Comparison of ENCODE assay signal across 8 cellular contexts in the genomic region with DNA sequence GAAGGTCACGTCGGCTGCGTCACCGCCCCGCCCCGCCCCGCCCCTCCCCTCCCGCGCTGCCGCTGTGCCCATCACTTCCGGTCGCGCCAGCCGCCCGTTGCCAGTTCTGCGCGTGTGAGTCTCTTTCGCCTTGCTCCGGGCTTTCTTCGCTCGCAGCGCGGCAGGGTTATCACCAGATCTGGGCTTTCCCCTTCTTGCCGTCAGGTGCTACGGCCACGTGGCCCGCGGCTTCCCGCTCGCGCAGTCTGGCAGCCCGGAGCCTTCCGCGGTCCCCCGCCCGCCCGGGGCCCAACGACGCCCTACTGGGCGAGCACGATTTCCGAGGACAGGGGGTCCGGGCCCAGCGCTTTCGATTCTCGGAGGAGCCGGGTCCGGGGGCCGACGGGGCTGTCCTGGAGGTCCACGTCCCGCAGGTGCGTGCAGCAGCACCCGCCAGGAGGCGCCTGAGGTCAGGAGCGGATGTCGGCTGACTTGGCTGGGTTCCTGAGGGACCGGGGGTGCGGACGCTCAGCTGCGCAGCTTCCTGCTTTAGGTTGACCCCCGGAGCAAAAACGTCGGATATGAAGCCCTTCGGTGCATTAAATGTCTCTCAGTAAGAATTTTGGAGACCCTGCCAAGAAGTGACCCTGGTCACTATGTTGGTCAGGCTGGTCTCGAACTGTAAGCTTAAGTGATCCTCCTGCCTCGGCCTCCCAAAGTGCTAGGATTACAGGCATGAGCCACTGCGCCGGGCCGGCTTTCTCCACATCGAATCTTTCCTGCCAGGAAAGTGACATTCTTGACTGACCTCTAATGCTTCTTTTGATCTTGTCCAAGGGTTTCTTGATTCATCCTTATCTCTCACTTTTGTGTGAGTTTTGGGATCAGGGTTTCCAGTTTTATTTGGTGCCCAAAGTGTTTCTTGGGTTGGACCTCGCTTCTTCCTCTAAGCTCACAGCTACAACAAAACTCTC. TPM values are rescaled to one million over a fixed set of nuclear protein-coding genes. Genes with fewer than 3 reads are reported as not detected.
DNase-seq lines count a peak whose midpoint lies in the region; ATAC-seq and TF ChIP-seq lines count a peak whose summit lies in the region.

A gene with protein sequence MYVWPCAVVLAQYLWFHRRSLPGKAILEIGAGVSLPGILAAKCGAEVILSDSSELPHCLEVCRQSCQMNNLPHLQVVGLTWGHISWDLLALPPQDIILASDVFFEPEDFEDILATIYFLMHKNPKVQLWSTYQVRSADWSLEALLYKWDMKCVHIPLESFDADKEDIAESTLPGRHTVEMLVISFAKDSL (plus strand): TSS at position 74 of the 953 bp plus-strand sequence. CDS start 2,872 bp downstream, outside the sequence.

- peak; percentile 70 to 78 for DNase-seq in NCI-H524 (lab: John Stamatoyannopoulos, UW)
- DNase-seq in NCI-H524 treated with DMSO at 0.1 percent for 48 hours (lab: John Stamatoyannopoulos, UW), result no peak
- peak; percentile 22 for DNase-seq in NCI-H1436 treated with DMSO at 0.1 percent for 48 hours (lab: John Stamatoyannopoulos, UW)
- peak; percentile 89 for DNase-seq in activated CD4-positive, CD25-positive, alpha-beta regulatory T cell treated with anti-CD3 and anti-CD28 coated beads, Interleukin-2, amount 50 U/mL, for 72 hours
- peak; percentile 76 for DNase-seq in choroid plexus epithelial cell (ENCODE audit: low read depth)
- DNase-seq in left lung, result peak in 1 of 2 donors; percentile 88
- DNase-seq in stimulated activated CD4-positive, alpha-beta T cell treated with anti-CD3 and anti-CD28 coated beads, Interleukin-4, amount 100 ng/mL, for 4 hours, result peak; percentile 69 to 73

- H3K27me3 ChIP-seq in left lung, result no peaks in the 10 kb centered on the region

- intact Hi-C loops in left lung (cut with DNase I), result no loop called here

- ATAC-seq in HG02763 (IDR thresholded peaks at IDR 0.05; ENCODE audit: unreplicated experiment) (peak; percentile 47), left lung (peak; percentile 73)

- H3K4me3 ChIP-seq in choroid plexus epithelial cell (ENCODE audit: low read depth, low read length) (peak within 1 kb of the TSS; percentile 68), left lung (peak within 1 kb of the TSS; percentile 94 to 99)

- H3K9me3 ChIP-seq in left lung, result no peaks in the 10 kb centered on the region

- peak within 1 kb of the TSS; percentile 100 for H3K27ac ChIP-seq in left lung

- TF ChIP-seq CTCF in choroid plexus epithelial cell (conservative IDR thresholded peaks at IDR 0.05; ENCODE audit: low read depth, low read length) (peak; percentile 70), left lung (IDR thresholded peaks at IDR 0.05) (peak; percentile 43 to 58)

- H3K36me3 ChIP-seq in left lung, result peaks cover 3 to 56% of the 10 kb centered on the region in 2 donors

- H3K4me1 ChIP-seq in left lung, result peaks cover 17 to 80% of the 10 kb centered on the region in 2 donors

RNA-seq across cellular contexts. Expression of the gene that starts here (rescaled TPM):
- total RNA-seq in left lung, result 10 to 100 TPM; 30.6 to 33.5 TPM
